In genomic region chr16:11564046-11564926, GRCh38 we compare ENCODE assay signal across 1 cellular context.
TF ChIP-seq lines count a peak whose summit lies in the region.

No MANE protein-coding gene starts in this region.

TF ChIP-seq in HepG2, 621 proteins besides CTCF, POLR2A, EP300 and RAD21 (continued from another document):
- TF ChIP-seq ARID4A (CRISPR knock-in tag; IDR thresholded peaks at IDR 0.05; ENCODE audit: borderline replicate concordance) (0 out of 2 replicates have a peak, but pooled peaks have one; percentile 16), SALL2 (CRISPR knock-in tag; IDR thresholded peaks at IDR 0.05) (0 out of 2 replicates have a peak, but pooled peaks have one; percentile 15), RAD51 (IDR thresholded peaks at IDR 0.05; ENCODE audit: borderline replicate concordance) (no peak)
